Comparison of ENCODE assay signal across 1 cellular context in genomic region chr6:31462964-31463940, GRCh38.
TF ChIP-seq lines count a peak whose summit lies in the region.

No MANE protein-coding gene starts in this region.

TF ChIP-seq in HepG2, 621 proteins besides CTCF, POLR2A, EP300 and RAD21 (continued from another document and continues in another):
- TF ChIP-seq ZBED4 (CRISPR knock-in tag; IDR thresholded peaks at IDR 0.05; ENCODE audit: borderline replicate concordance) (peak; percentile 76; the same call in 1 of the 2 replicates), HMGXB4 (CRISPR knock-in tag; IDR thresholded peaks at IDR 0.05; ENCODE audit: borderline replicate concordance in 1 of 2, low read depth in 1 of 2) (0 out of 4 replicates have a peak, but pooled peaks of 1 of the 2 experiments have one; percentile 25), ZNF501 (CRISPR knock-in tag; IDR thresholded peaks at IDR 0.05) (0 out of 2 replicates have a peak, but pooled peaks have one; percentile 64), ZNF432 (CRISPR knock-in tag; IDR thresholded peaks at IDR 0.05; ENCODE audit: borderline replicate concordance) (no peak), ZNF335 (CRISPR knock-in tag; IDR thresholded peaks at IDR 0.05) (peak; percentile 30; the same call in 1 of the 2 replicates), NFYC (CRISPR knock-in tag; IDR thresholded peaks at IDR 0.05) (peak; percentile 89), HOXA5 (CRISPR knock-in tag; IDR thresholded peaks at IDR 0.05) (peak; percentile 28; the same call in 1 of the 2 replicates), TAF1 (CRISPR knock-in tag; IDR thresholded peaks at IDR 0.05) (peak; percentile 62; the same call in 1 of the 2 replicates), DRAP1 (CRISPR knock-in tag; IDR thresholded peaks at IDR 0.05) (peak; percentile 90), NFYB (CRISPR knock-in tag; IDR thresholded peaks at IDR 0.05) (peak; percentile 93), SRSF4 (IDR thresholded peaks at IDR 0.05; ENCODE audit: low read depth, low read length, poor library complexity, severe bottlenecking) (no peak), CREM (IDR thresholded peaks at IDR 0.05) (peak; percentile 95), CREM (CRISPR knock-in tag; IDR thresholded peaks at IDR 0.05) (peak; percentile 49; the same call in 1 of the 2 replicates), SRY (CRISPR knock-in tag; IDR thresholded peaks at IDR 0.05) (0 out of 2 replicates have a peak, but pooled peaks have one; percentile 42), ZNF589 (CRISPR knock-in tag; conservative IDR thresholded peaks at IDR 0.05) (no peak), ONECUT2 (CRISPR knock-in tag; IDR thresholded peaks at IDR 0.05) (no peak), POLR2G (IDR thresholded peaks at IDR 0.05; ENCODE audit: low read depth, low read length) (peak; percentile 70), ZNF691 (CRISPR knock-in tag; IDR thresholded peaks at IDR 0.05; ENCODE audit: borderline replicate concordance, low read depth) (0 out of 2 replicates have a peak, but pooled peaks have one; percentile 42), ELK4 (CRISPR knock-in tag; IDR thresholded peaks at IDR 0.05; ENCODE audit: borderline replicate concordance) (no peak), TFDP2 (CRISPR knock-in tag; IDR thresholded peaks at IDR 0.05) (peak; percentile 47), RFX3 (CRISPR knock-in tag; IDR thresholded peaks at IDR 0.05) (0 out of 2 replicates have a peak, but pooled peaks have one; percentile 18), ZNF724P (CRISPR knock-in tag; IDR thresholded peaks at IDR 0.05; ENCODE audit: borderline replicate concordance) (0 out of 2 replicates have a peak, but pooled peaks have one; percentile 6), ZBTB46 (CRISPR knock-in tag; IDR thresholded peaks at IDR 0.05; ENCODE audit: borderline replicate concordance) (0 out of 2 replicates have a peak, but pooled peaks have one; percentile 83), ZSCAN20 (CRISPR knock-in tag; IDR thresholded peaks at IDR 0.05; ENCODE audit: borderline replicate concordance) (0 out of 2 replicates have a peak, but pooled peaks have one; percentile 54), ZNF598 (CRISPR knock-in tag; IDR thresholded peaks at IDR 0.05; ENCODE audit: borderline replicate concordance) (peak; percentile 75; the same call in 1 of the 2 replicates), KDM2A (CRISPR knock-in tag; IDR thresholded peaks at IDR 0.05; ENCODE audit: borderline replicate concordance, low read depth) (0 out of 2 replicates have a peak, but pooled peaks have one; percentile 36), KDM5B (CRISPR knock-in tag; IDR thresholded peaks at IDR 0.05; ENCODE audit: borderline replicate concordance) (peak; percentile 42; the same call in 1 of the 2 replicates), ZNF496 (CRISPR knock-in tag; IDR thresholded peaks at IDR 0.05; ENCODE audit: insufficient replicate concordance) (no peak), GMEB1 (CRISPR knock-in tag; IDR thresholded peaks at IDR 0.05; ENCODE audit: borderline replicate concordance) (peak; percentile 44; the same call in 1 of the 2 replicates), HDAC1 (CRISPR knock-in tag; IDR thresholded peaks at IDR 0.05) (no peak), KMT2A (CRISPR knock-in tag; IDR thresholded peaks at IDR 0.05) (0 out of 2 replicates have a peak, but pooled peaks have one; percentile 7), ZNF607 (CRISPR knock-in tag; IDR thresholded peaks at IDR 0.05; ENCODE audit: borderline replicate concordance) (peak; percentile 45; the same call in 1 of the 2 replicates), ZNF740 (CRISPR knock-in tag; IDR thresholded peaks at IDR 0.05) (no peak), GLI4 (CRISPR knock-in tag; IDR thresholded peaks at IDR 0.05; ENCODE audit: borderline replicate concordance) (0 out of 2 replicates have a peak, but pooled peaks have one; percentile 73), NCOR1 (IDR thresholded peaks at IDR 0.05; ENCODE audit: borderline replicate concordance, low read length) (no peak), ZNF121 (CRISPR knock-in tag; IDR thresholded peaks at IDR 0.05) (no peak), BRCA1 (CRISPR knock-in tag; IDR thresholded peaks at IDR 0.05) (no peak), THAP9 (CRISPR knock-in tag; IDR thresholded peaks at IDR 0.05; ENCODE audit: borderline replicate concordance) (peak; percentile 52; the same call in 1 of the 2 replicates), BHLHE40 (IDR thresholded peaks at IDR 0.05; ENCODE audit: low read length) (peak; percentile 64), CREB1 (IDR thresholded peaks at IDR 0.05) (peak; percentile 91), CREB1 (CRISPR knock-in tag; IDR thresholded peaks at IDR 0.05) (peak; percentile 98), HNF4A (CRISPR knock-in tag; IDR thresholded peaks at IDR 0.05) (peak; percentile 63)
